ENCODE assay signal across 22 cellular contexts in the genomic region with DNA sequence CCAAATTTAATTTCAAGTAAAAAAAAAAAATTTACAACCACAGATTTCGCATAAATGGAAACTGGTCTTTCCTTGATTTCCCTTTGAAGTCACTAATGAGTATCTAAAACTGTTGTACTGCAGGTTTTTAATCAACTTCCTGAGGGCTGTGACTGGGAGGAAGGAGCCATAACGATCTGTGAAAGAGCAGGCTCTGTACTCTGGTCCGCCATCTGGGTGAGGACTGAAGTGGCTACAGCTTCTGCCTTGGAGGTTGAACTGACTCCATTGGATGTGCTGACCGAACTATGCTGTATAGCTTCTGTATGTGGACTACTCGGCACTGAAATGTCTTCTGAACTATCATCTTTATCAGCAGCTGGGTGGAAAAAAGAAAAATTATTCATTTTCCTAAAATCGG.
"Had no signal": no experiment of that assay in that cellular context is flagged by ENCODE, and none has a peak within 500 bp of the region (broad histone marks: within the 10 kb centered on the region; RNA-seq: fewer than 3 reads in every experiment).

No MANE protein-coding gene starts in this region.

- H3K27me3 Mint-ChIP-seq: effector memory CD8-positive, alpha-beta T cell; naive thymus-derived CD4-positive, alpha-beta T cell had no signal

- H3K4me3 Mint-ChIP-seq: effector memory CD8-positive, alpha-beta T cell; naive thymus-derived CD4-positive, alpha-beta T cell; nephron; stimulated activated effector memory CD8-positive, alpha-beta T cell treated with anti-CD3 and anti-CD28 coated beads, Interleukin-12 subunit alpha, Interleukin-12 subunit beta, amount 100 ng/mL, for 72 hours had no signal

- H3K9me3 Mint-ChIP-seq: effector memory CD8-positive, alpha-beta T cell; nephron; stimulated activated effector memory CD8-positive, alpha-beta T cell treated with anti-CD3 and anti-CD28 coated beads, Interleukin-12 subunit alpha, Interleukin-12 subunit beta, amount 100 ng/mL, for 72 hours had no signal

- H3K4me1 Mint-ChIP-seq: naive thymus-derived CD4-positive, alpha-beta T cell; nephron; stimulated activated effector memory CD8-positive, alpha-beta T cell treated with anti-CD3 and anti-CD28 coated beads, Interleukin-12 subunit alpha, Interleukin-12 subunit beta, amount 100 ng/mL, for 72 hours had no signal

- H3K4me1 ChIP-seq: left lung, psoas muscle, sigmoid colon, tibial nerve, upper lobe of left lung had no signal

- H3K9me3 ChIP-seq: left lung, ovary, psoas muscle, sigmoid colon, thoracic aorta, tibial nerve, upper lobe of left lung had no signal

- H3K27ac Mint-ChIP-seq: effector memory CD8-positive, alpha-beta T cell; naive thymus-derived CD4-positive, alpha-beta T cell; nephron; stimulated activated effector memory CD8-positive, alpha-beta T cell treated with anti-CD3 and anti-CD28 coated beads, Interleukin-12 subunit alpha, Interleukin-12 subunit beta, amount 100 ng/mL, for 72 hours had no signal

- H3K36me3 ChIP-seq: ovary had no signal

- H3K27me3 ChIP-seq: left lung, sigmoid colon, tibial nerve, upper lobe of left lung had no signal

- ATAC-seq: effector memory CD8-positive, alpha-beta T cell; left lung; naive thymus-derived CD4-positive, alpha-beta T cell; psoas muscle; right cardiac atrium; stimulated activated effector memory CD8-positive, alpha-beta T cell treated with anti-CD3 and anti-CD28 coated beads, Interleukin-12 subunit alpha, Interleukin-12 subunit beta, amount 100 ng/mL, for 72 hours; stimulated activated naive CD8-positive, alpha-beta T cell treated with anti-CD3 and anti-CD28 coated beads, Interleukin-15, Interleukin-2, amounts not matched to agents 100 U/mL and 50 U/mL, for 24 hours had no signal

- H3K4me3 ChIP-seq: left lung, ovary, psoas muscle, sigmoid colon, thoracic aorta, tibial nerve, upper lobe of left lung had no signal

- DNase-seq: cortex of kidney; effector memory CD8-positive, alpha-beta T cell; hypothalamus; kidney; left lung; mesenchymal stem cell; midbrain; naive thymus-derived CD4-positive, alpha-beta T cell; nucleus accumbens; ovary; posterior cingulate gyrus; psoas muscle; right cardiac atrium; sigmoid colon; stimulated activated CD4-positive, alpha-beta T cell treated with anti-CD3 and anti-CD28 coated beads, Interleukin-2, amount 100 ng/mL, for 24 hours; stimulated activated CD4-positive, alpha-beta T cell treated with anti-CD3 and anti-CD28 coated beads, Interleukin-4, amount 100 ng/mL, for 24 hours; stimulated activated naive CD8-positive, alpha-beta T cell treated with anti-CD3 and anti-CD28 coated beads, Interleukin-15, Interleukin-2, amounts not matched to agents 100 U/mL and 50 U/mL, for 24 hours; upper lobe of left lung had no signal
